Comparison of ENCODE assay signal across 8 cellular contexts in the genomic region with DNA sequence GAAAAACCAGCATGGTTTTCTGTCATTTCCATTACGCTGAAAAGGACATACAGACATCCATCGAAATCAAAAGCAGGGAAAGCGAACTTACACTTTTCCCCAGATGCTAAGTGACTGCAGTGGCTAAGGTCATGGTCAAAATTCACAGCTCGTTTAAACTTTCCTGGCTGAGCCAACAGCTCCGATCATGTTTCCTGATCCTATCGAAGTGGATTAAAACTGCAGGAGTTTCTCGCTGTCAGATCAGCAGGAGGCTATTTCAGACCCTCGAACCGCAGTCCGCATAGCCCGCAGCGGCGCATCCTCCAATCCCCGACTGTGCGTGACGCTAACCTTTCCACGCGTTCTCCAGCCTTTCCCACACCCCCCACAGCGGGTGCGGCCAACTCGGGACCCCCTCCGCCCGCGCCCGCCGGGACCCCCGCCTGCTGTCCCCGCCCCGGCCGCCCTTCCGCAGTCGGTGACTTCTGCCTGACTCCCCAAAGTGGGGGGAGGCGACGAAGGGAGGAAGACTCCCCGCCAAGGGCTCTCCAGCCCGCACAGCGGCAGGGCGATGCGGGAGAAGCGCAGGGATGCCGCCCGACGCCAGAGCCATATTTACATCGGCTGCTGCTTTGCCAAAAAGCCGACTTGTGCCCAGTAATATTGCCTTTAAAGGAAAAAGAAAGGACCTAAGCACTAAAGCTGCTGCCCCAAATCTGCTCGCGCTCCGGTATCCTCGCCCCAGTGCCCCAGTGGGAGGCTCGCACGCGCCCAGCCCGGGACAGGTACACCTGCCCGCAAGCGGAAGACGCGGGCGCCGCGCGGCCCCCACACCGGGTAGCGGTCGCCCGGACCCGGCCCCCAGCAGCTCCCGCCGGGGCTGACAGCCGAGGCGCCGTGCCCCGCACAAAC. TPM values are rescaled to one million over a fixed set of nuclear protein-coding genes. Genes with fewer than 3 reads are reported as not detected.
DNase-seq lines count a peak whose midpoint lies in the region; ATAC-seq and TF ChIP-seq lines count a peak whose summit lies in the region.

No MANE protein-coding gene starts in this region.

- no peaks in the 10 kb centered on the region for H3K36me3 ChIP-seq in GM23248 (ENCODE audit: low read depth)

- H3K4me3 Mint-ChIP-seq in activated T-helper 2 cell treated with anti-CD3 and anti-CD28 coated beads, Interferon-gamma antibody, Interleukin-2, Interleukin-4, amounts not matched to agents 10 μg/mL and 5 μg/mL and 100 μg/mL, durations not matched to agents 14 hours and 24 hours and 36 hours (ENCODE audit: low read depth) = peak overlapping the region; percentile 85

- in situ Hi-C loops in GM23248 (cut with MboI) = no loop called here

- H3K27ac Mint-ChIP-seq in activated T-helper 2 cell treated with anti-CD3 and anti-CD28 coated beads, Interferon-gamma antibody, Interleukin-2, Interleukin-4, amounts not matched to agents 10 μg/mL and 5 μg/mL and 100 μg/mL, durations not matched to agents 14 hours and 24 hours and 36 hours = peak overlapping the region; percentile 58

- H3K4me1 ChIP-seq in GM23248 (ENCODE audit: insufficient read depth) (peaks cover 16% of the 10 kb centered on the region), foreskin keratinocyte (peaks cover 6% of the 10 kb centered on the region)

- peaks cover 44% of the 10 kb centered on the region for H3K4me1 Mint-ChIP-seq in activated T-helper 2 cell treated with anti-CD3 and anti-CD28 coated beads, Interferon-gamma antibody, Interleukin-2, Interleukin-4, amounts not matched to agents 10 μg/mL and 5 μg/mL and 100 μg/mL, durations not matched to agents 14 hours and 24 hours and 36 hours (ENCODE audit: low read depth)

- peaks cover 3% of the 10 kb centered on the region for H3K27me3 Mint-ChIP-seq in activated T-helper 2 cell treated with anti-CD3 and anti-CD28 coated beads, Interferon-gamma antibody, Interleukin-2, Interleukin-4, amounts not matched to agents 10 μg/mL and 5 μg/mL and 100 μg/mL, durations not matched to agents 14 hours and 24 hours and 36 hours (ENCODE audit: low read depth)

- H3K79me2 ChIP-seq in GM23248 (ENCODE audit: insufficient read depth) = peaks cover 53% of the 10 kb centered on the region

- H3K4me2 ChIP-seq in GM23248 (ENCODE audit: unreplicated experiment) = peak overlapping the region; percentile 89

- intact Hi-C loops in activated T-helper 2 cell treated with anti-CD3 and anti-CD28 coated beads, Interferon-gamma antibody, Interleukin-2, Interleukin-4, amounts not matched to agents 10 μg/mL and 5 μg/mL and 100 μg/mL, durations not matched to agents 14 hours and 24 hours and 36 hours (cut with micrococcal nuclease) = loop anchor here (1.0 to 10.0 kb wide), 9 partner anchors 20 to 391 kb away; partner anchors contain the start of genes BMI1 and MSRB2

- H3K9me3 ChIP-seq in GM23248 (ENCODE audit: low read depth) = no peaks in the 10 kb centered on the region

- H3K9me2 ChIP-seq in GM23248 (ENCODE audit: insufficient read depth) = no peaks in the 10 kb centered on the region

- H3K4me3 ChIP-seq in GM23248 = peak overlapping the region; percentile 82

- 1% methylated on average over 50 to 69 of the region's 72 CpGs for WGBS in GM23248 (ENCODE audit: low coverage in 1 of 2, low lambda C conversion rate in 2 of 2, missing lambda C conversion rate in 2 of 2), 2 experiments

- H3K27ac ChIP-seq in GM23248 (peak overlapping the region; percentile 52), foreskin keratinocyte (no peak overlapping the region)

- peak; percentile 45 for ATAC-seq in foreskin keratinocyte
- peak; percentile 24 for ATAC-seq in omental fat pad (ENCODE audit: low FRiP score)
- no peak for ATAC-seq in GM19467 (IDR thresholded peaks at IDR 0.05; ENCODE audit: unreplicated experiment)

- peaks cover 3% of the 10 kb centered on the region for H3K36me3 Mint-ChIP-seq in activated T-helper 2 cell treated with anti-CD3 and anti-CD28 coated beads, Interferon-gamma antibody, Interleukin-2, Interleukin-4, amounts not matched to agents 10 μg/mL and 5 μg/mL and 100 μg/mL, durations not matched to agents 14 hours and 24 hours and 36 hours (ENCODE audit: low read depth)

- H4K20me1 ChIP-seq in GM23248 (ENCODE audit: insufficient read depth) = no peaks in the 10 kb centered on the region

- DNase-seq in DMS53 treated with DMSO at 0.1 percent for 48 hours (lab: John Stamatoyannopoulos, UW; ENCODE audit: unreplicated experiment) (peak; percentile 37), GM23248 (peak; percentile 66), NCI-H748 (lab: John Stamatoyannopoulos, UW; ENCODE audit: unreplicated experiment) (peak; percentile 30), foreskin keratinocyte (peak; percentile 18 to 36), omental fat pad (ENCODE audit: low spot score) (no peak), COR-L47 (lab: John Stamatoyannopoulos, UW) (no peak)
- peak; percentile 29 for DNase-seq in activated T-helper 2 cell treated with anti-CD3 and anti-CD28 coated beads, Interferon-gamma antibody, Interleukin-2, Interleukin-4, amounts not matched to agents 10 μg/mL and 5 μg/mL and 100 μg/mL, durations not matched to agents 14 hours and 24 hours and 36 hours (ENCODE audit: low spot score)

- H3K9me3 Mint-ChIP-seq in activated T-helper 2 cell treated with anti-CD3 and anti-CD28 coated beads, Interferon-gamma antibody, Interleukin-2, Interleukin-4, amounts not matched to agents 10 μg/mL and 5 μg/mL and 100 μg/mL, durations not matched to agents 14 hours and 24 hours and 36 hours = no peaks in the 10 kb centered on the region

- H3K27me3 ChIP-seq in GM23248 (replicated peaks; ENCODE audit: insufficient read depth) (no peaks in the 10 kb centered on the region), foreskin keratinocyte (no peaks in the 10 kb centered on the region)

- peak overlapping the region; percentile 71 for H2AFZ ChIP-seq in GM23248

- peak overlapping the region; percentile 79 for H3K9ac ChIP-seq in GM23248

- TF ChIP-seq CTCF in foreskin keratinocyte (conservative IDR thresholded peaks at IDR 0.05) = no peak
- TF ChIP-seq CTCF in omental fat pad (IDR thresholded peaks at IDR 0.05) = no peak

- peaks cover 16% of the 10 kb centered on the region for H3F3A ChIP-seq in GM23248 (ENCODE audit: insufficient read depth)

RNA-seq across cellular contexts. Expression of gene PIP4K2A, which starts 1.2 kb away (rescaled TPM):
- 19.8 and 134 TPM in 2 replicates for total RNA-seq in GM23248 (2014; rRNA removed; shearing (Covaris generic))
- polyA plus RNA-seq in GM23248 (2016; fragmentation: Nextera tagmentation; extraction: Ambion mirVana) = 26.9 and 27.7 TPM in 2 replicates
- total RNA-seq in activated T-helper 2 cell treated with anti-CD3 and anti-CD28 coated beads, Interferon-gamma antibody, Interleukin-2, Interleukin-4, amounts not matched to agents 10 μg/mL and 5 μg/mL and 100 μg/mL, durations not matched to agents 14 hours and 24 hours and 36 hours = 104 and 105 TPM in 2 replicates
- 15.1 and 16.0 TPM in 2 replicates for total RNA-seq in foreskin keratinocyte
- polyA plus RNA-seq in foreskin keratinocyte = 6.3 and 6.7 TPM in 2 replicates
- 10 to 100 TPM; 16.2 to 32.5 (median 30.4) TPM for total RNA-seq in omental fat pad

Comparison
In these comparisons a context has a peak if more than half of its experiments do, and no peak if none do; other contexts are left out.
1. DNase-seq: peak in DMS53 treated with DMSO at 0.1 percent for 48 hours (single experiment), GM23248 (single experiment), NCI-H748 (single experiment), activated T-helper 2 cell treated with anti-CD3 and anti-CD28 coated beads, Interferon-gamma antibody, Interleukin-2, Interleukin-4, amounts not matched to agents 10 μg/mL and 5 μg/mL and 100 μg/mL, durations not matched to agents 14 hours and 24 hours and 36 hours (single experiment) and foreskin keratinocyte (2 of 2); none in omental fat pad (single experiment) and COR-L47 (single experiment).